15 cellular contexts compared by ENCODE assay signal in the genomic region with DNA sequence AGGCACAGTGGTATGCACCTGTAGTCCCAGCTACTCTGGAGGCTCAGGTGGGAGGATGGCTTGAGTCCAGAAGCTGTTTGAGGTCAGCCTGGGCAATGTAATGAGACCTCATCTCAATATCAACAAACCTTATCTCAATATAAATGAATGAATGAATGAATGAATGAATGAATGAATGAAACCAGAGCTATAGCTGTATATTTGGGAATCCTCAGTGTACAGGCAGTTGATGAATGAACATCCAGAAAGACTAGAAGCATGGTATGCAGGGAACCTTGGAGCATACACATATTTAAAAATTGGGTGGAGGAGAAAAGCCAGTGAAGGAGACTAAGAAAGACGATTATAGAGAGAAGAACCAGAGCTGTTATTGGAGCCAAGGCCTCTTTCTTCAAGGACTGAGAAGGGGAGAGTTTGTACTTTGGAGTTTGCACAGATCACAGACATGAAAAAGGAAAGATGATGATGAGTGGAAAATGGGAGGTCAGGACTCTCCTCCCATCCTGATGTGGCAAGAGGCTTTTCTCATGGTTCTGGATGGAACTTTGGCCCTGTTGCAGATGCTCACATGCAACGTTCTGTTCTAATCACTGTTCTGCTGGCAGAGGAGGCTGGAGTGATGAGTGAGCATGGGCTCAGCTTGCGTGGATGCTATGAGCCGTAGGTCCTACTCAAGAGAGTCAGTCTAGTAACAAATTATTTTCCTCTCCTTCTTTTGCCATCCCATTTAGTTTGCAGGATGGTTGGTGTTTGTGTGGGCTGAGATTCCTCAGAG.
DNase-seq lines count a peak whose midpoint lies in the region; ATAC-seq lines count a peak whose summit lies in the region.
"Had no signal": no experiment of that assay in that cellular context is flagged by ENCODE, and none has a peak within 500 bp of the region (broad histone marks: within the 10 kb centered on the region; RNA-seq: fewer than 3 reads in every experiment).

No MANE protein-coding gene starts in this region.

- DNase-seq in CD8-positive, alpha-beta memory T cell: no peak
- DNase-seq in T-cell (no peak), fibroblast of gingiva (ENCODE audit: low read depth) (peak; percentile 72), posterior vena cava (ENCODE audit: low spot score) (peak; percentile 82), HPDE6-E6E7 (ENCODE audit: extremely low spot score) (no peak), C1 segment of cervical spinal cord (lab: John Stamatoyannopoulos, UW) (no peak)
- DNase-seq: NCI-H1436; NCI-H446 treated with DMSO at 0.1 percent for 48 hours; OCI-M1; psoas muscle; stimulated activated CD8-positive, alpha-beta memory T cell treated with anti-CD3 and anti-CD28 coated beads, Interleukin-4, amount 100 ng/mL, for 48 hours had no signal

- peaks cover 94 to 98% (median 97%) of the 10 kb centered on the region in 3 donors for H3K4me1 Mint-ChIP-seq in CD8-positive, alpha-beta memory T cell
- H3K4me1 Mint-ChIP-seq in T-cell: peaks cover 94 to 99% (median 94%) of the 10 kb centered on the region in 3 donors

- no peaks in the 10 kb centered on the region for H3K27me3 ChIP-seq in CD8-positive, alpha-beta memory T cell (ENCODE audit: insufficient read depth, low read length, poor library complexity, severe bottlenecking)
- H3K27me3 ChIP-seq: vagina had no signal

- ATAC-seq in T-cell (replicated peaks in 1 of 4) (no peak), GM18519 (IDR thresholded peaks at IDR 0.05; ENCODE audit: low FRiP score, unreplicated experiment) (no peak)
- ATAC-seq: SK-N-SH treated with all-trans-retinoic acid at 6 μM for 48 hours had no signal

- H3K27me3 Mint-ChIP-seq in CD8-positive, alpha-beta memory T cell: peaks cover 0 to 2% of the 10 kb centered on the region in 2 donors
- H3K27me3 Mint-ChIP-seq in T-cell: no peaks in the 10 kb centered on the region

- H3K27ac ChIP-seq in CD8-positive, alpha-beta memory T cell (ENCODE audit: low read depth, low read length): no peak overlapping the region
- H3K27ac ChIP-seq: psoas muscle, vagina had no signal

- peak overlapping the region; percentile 0 to 37 (median 15) for H3K4me3 Mint-ChIP-seq in CD8-positive, alpha-beta memory T cell
- no peak overlapping the region for H3K4me3 Mint-ChIP-seq in T-cell
- H3K4me3 Mint-ChIP-seq: brain had no signal

- peaks cover 94% of the 10 kb centered on the region for H3K4me1 ChIP-seq in CD8-positive, alpha-beta memory T cell (ENCODE audit: insufficient read depth, low read length)

- POLR2A ChIA-PET in CD8-positive, alpha-beta memory T cell (lab: Charles Lee): interaction anchor here (1.3 kb wide), 1 partner anchor 114 kb away, joined by 3 read pairs; no protein-coding TSS in a partner anchor
- POLR2A ChIA-PET in T-cell (lab: Charles Lee): interaction anchor here (0.5 to 1.2 kb wide), 4 partner anchors 9 to 328 kb away, joined by 4 to 9 read pairs (median 4); no protein-coding TSS in a partner anchor

- H3K4me3 ChIP-seq in CD8-positive, alpha-beta memory T cell (ENCODE audit: low read length): no peak overlapping the region
- H3K4me3 ChIP-seq: psoas muscle, vagina had no signal

- CTCF ChIA-PET in CD8-positive, alpha-beta memory T cell (lab: Charles Lee): interaction anchor here (1.1 to 1.8 kb wide), 4 partner anchors 11 to 155 kb away, joined by 3 to 4 read pairs (median 3); a partner anchor contains a TSS
- CTCF ChIA-PET in T-cell (lab: Charles Lee): no interaction called here

- intact Hi-C loops in posterior vena cava (cut with DNase I): no loop called here

- H3K27ac Mint-ChIP-seq in CD8-positive, alpha-beta memory T cell: peak overlapping the region; percentile 17 to 99 (median 84)
- H3K27ac Mint-ChIP-seq in T-cell: peak overlapping the region; percentile 89 to 93
- H3K27ac Mint-ChIP-seq: brain had no signal

- H3K36me3 Mint-ChIP-seq in CD8-positive, alpha-beta memory T cell: peaks cover 0 to 44% (median 16%) of the 10 kb centered on the region in 3 donors
- peaks cover 31% of the 10 kb centered on the region for H3K36me3 Mint-ChIP-seq in T-cell
- H3K36me3 Mint-ChIP-seq: brain had no signal

- peaks cover 0 to 6% (median 0%) of the 10 kb centered on the region in 5 donors for H3K9me3 Mint-ChIP-seq in CD8-positive, alpha-beta memory T cell
- H3K9me3 Mint-ChIP-seq in T-cell: peaks cover 0 to 6% (median 0%) of the 10 kb centered on the region in 3 donors

- peaks cover 6% of the 10 kb centered on the region for H3K36me3 ChIP-seq in CD8-positive, alpha-beta memory T cell (ENCODE audit: insufficient read depth, low read length)
- H3K36me3 ChIP-seq: vagina had no signal

- no peaks in the 10 kb centered on the region for H3K9me3 ChIP-seq in CD8-positive, alpha-beta memory T cell (ENCODE audit: low read length)
- H3K9me3 ChIP-seq: psoas muscle, vagina had no signal

Comparison
In these comparisons a context has a peak if more than half of its experiments do, and no peak if none do; other contexts are left out.
1. DNase-seq: peak in fibroblast of gingiva (single experiment) and posterior vena cava (single experiment); none in CD8-positive, alpha-beta memory T cell (0 of 5), T-cell (0 of 34), HPDE6-E6E7 (single experiment) and C1 segment of cervical spinal cord (0 of 14).
2. H3K4me3 Mint-ChIP-seq: peak in CD8-positive, alpha-beta memory T cell (7 of 7); none in T-cell (0 of 3).